9 cellular contexts compared by ENCODE assay signal in the genomic region with DNA sequence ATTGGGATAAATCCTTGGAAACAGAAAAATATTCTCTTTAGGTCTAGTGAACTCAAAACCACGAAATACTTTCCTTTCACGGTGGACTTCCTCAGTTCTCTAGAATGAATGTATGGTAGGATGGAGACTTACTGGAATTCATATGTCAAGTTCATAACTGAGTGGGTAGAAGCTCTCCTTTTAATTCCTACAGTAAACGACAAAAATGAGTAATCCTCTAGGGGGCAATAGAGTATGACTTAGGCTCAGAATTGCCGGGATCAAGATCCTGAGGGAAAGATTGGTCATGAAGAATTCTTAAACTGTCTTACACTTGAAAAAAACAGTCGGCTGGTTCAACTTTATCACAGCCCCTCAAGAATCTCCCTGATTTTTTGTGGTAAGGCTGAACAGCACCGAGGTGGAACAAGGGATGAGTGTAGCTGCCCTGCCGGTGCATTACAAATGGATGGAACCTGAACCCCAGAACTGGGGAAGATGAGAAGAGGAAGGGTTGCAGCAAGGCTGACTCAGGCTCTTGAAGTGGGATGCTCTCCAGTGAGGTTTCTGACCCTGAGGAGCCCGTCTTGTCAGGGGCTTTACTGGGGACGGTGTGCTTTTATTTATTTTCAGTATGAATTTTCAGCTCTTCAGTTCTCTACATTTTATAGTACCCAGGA. TPM values are rescaled to one million over a fixed set of nuclear protein-coding genes. Genes with fewer than 3 reads are reported as not detected.
A peak's percentile ranks its signal among the peaks of the same experiment; 100 is the strongest.
DNase-seq lines count a peak whose midpoint lies in the region; ATAC-seq and TF ChIP-seq lines count a peak whose summit lies in the region.
"Had no signal": no experiment of that assay in that cellular context is flagged by ENCODE, and none has a peak within 500 bp of the region (broad histone marks: within the 10 kb centered on the region; RNA-seq: fewer than 3 reads in every experiment).

No MANE protein-coding gene starts in this region.

- intact Hi-C loops in Right ventricle myocardium inferior (cut with DNase I) (no loop called here), upper lobe of right lung (cut with DNase I) (no loop called here)

- H3K27me3 ChIP-seq in cardiac muscle cell (no peaks in the 10 kb centered on the region), hepatocyte (no peaks in the 10 kb centered on the region), upper lobe of right lung (no peaks in the 10 kb centered on the region)

- no peaks in the 10 kb centered on the region for H3K9me3 Mint-ChIP-seq in natural killer cell treated with Interleukin-12 subunit alpha and Interleukin-12 subunit beta and Interleukin-15 and Interleukin-18, amount 100 ng/mL, for 72 hours
- H3K9me3 Mint-ChIP-seq: naive thymus-derived CD8-positive, alpha-beta T cell had no signal

- H3K4me3 ChIP-seq in cardiac muscle cell (no peak overlapping the region), hepatocyte (no peak overlapping the region), upper lobe of right lung (no peak overlapping the region)

- ATAC-seq in Right ventricle myocardium inferior (no peak), upper lobe of right lung (no peak), GM21381 (IDR thresholded peaks at IDR 0.05; ENCODE audit: unreplicated experiment) (no peak), GM18511 (IDR thresholded peaks at IDR 0.05; ENCODE audit: unreplicated experiment) (no peak)
- ATAC-seq in natural killer cell treated with Interleukin-12 subunit alpha and Interleukin-12 subunit beta and Interleukin-15 and Interleukin-18, amount 100 ng/mL, for 72 hours = no peak
- ATAC-seq: naive thymus-derived CD8-positive, alpha-beta T cell had no signal

- H3K27me3 Mint-ChIP-seq in natural killer cell treated with Interleukin-12 subunit alpha and Interleukin-12 subunit beta and Interleukin-15 and Interleukin-18, amount 100 ng/mL, for 72 hours = peaks cover 0 to 11% of the 10 kb centered on the region in 2 donors

- H3K36me3 ChIP-seq in cardiac muscle cell = no peaks in the 10 kb centered on the region
- H3K36me3 ChIP-seq in hepatocyte (replicated peaks; ENCODE audit: insufficient read depth, low read depth) = no peaks in the 10 kb centered on the region
- no peaks in the 10 kb centered on the region for H3K36me3 ChIP-seq in upper lobe of right lung

- no peaks in the 10 kb centered on the region for H3K4me1 Mint-ChIP-seq in natural killer cell treated with Interleukin-12 subunit alpha and Interleukin-12 subunit beta and Interleukin-15 and Interleukin-18, amount 100 ng/mL, for 72 hours (ENCODE audit: low read depth in 2 of 2)
- H3K4me1 Mint-ChIP-seq: naive thymus-derived CD8-positive, alpha-beta T cell had no signal

- no peaks in the 10 kb centered on the region for H3K9me3 ChIP-seq in cardiac muscle cell (ENCODE audit: low read depth)
- no peaks in the 10 kb centered on the region for H3K9me3 ChIP-seq in hepatocyte (ENCODE audit: low read depth)
- H3K9me3 ChIP-seq in upper lobe of right lung = no peaks in the 10 kb centered on the region

- peak; percentile 54 for TF ChIP-seq CTCF in cardiac muscle cell (IDR thresholded peaks at IDR 0.05; ENCODE audit: low read depth, low read length)
- peak; percentile 48 for TF ChIP-seq CTCF in hepatocyte (IDR thresholded peaks at IDR 0.05; ENCODE audit: poor library complexity)
- peak; percentile 51 for TF ChIP-seq CTCF in upper lobe of right lung (IDR thresholded peaks at IDR 0.05)

- no peak overlapping the region for H3K4me2 ChIP-seq in hepatocyte

- H2AFZ ChIP-seq in hepatocyte = no peak overlapping the region

- H3K4me1 ChIP-seq in cardiac muscle cell (ENCODE audit: low read depth) (no peaks in the 10 kb centered on the region), hepatocyte (ENCODE audit: insufficient read depth) (no peaks in the 10 kb centered on the region), upper lobe of right lung (no peaks in the 10 kb centered on the region)

- H3K79me2 ChIP-seq in hepatocyte = no peaks in the 10 kb centered on the region

- no peaks in the 10 kb centered on the region for H3K36me3 Mint-ChIP-seq in natural killer cell treated with Interleukin-12 subunit alpha and Interleukin-12 subunit beta and Interleukin-15 and Interleukin-18, amount 100 ng/mL, for 72 hours
- H3K36me3 Mint-ChIP-seq: naive thymus-derived CD8-positive, alpha-beta T cell had no signal

- no peaks in the 10 kb centered on the region for H4K20me1 ChIP-seq in hepatocyte (ENCODE audit: insufficient read depth, poor library complexity, severe bottlenecking)

- H3K4me3 Mint-ChIP-seq in natural killer cell treated with Interleukin-12 subunit alpha and Interleukin-12 subunit beta and Interleukin-15 and Interleukin-18, amount 100 ng/mL, for 72 hours = no peak overlapping the region
- H3K4me3 Mint-ChIP-seq: naive thymus-derived CD8-positive, alpha-beta T cell had no signal

- H3K27ac Mint-ChIP-seq in natural killer cell treated with Interleukin-12 subunit alpha and Interleukin-12 subunit beta and Interleukin-15 and Interleukin-18, amount 100 ng/mL, for 72 hours = no peak overlapping the region
- H3K27ac Mint-ChIP-seq: naive thymus-derived CD8-positive, alpha-beta T cell had no signal

- DNase-seq in cardiac muscle cell (ENCODE audit: low read depth in 1 of 2, low spot score in 1 of 2) (peak; percentile 42 to 67), Right ventricle myocardium inferior (ENCODE audit: missing footprints) (no peak), SK-N-DZ (ENCODE audit: low spot score) (peak; percentile 18), hepatocyte (ENCODE audit: low spot score) (peak; percentile 50), upper lobe of right lung (no peak)
- no peak for DNase-seq in natural killer cell treated with Interleukin-12 subunit alpha and Interleukin-12 subunit beta and Interleukin-15 and Interleukin-18, amount 100 ng/mL, for 72 hours (ENCODE audit: low spot score)
- DNase-seq: naive thymus-derived CD8-positive, alpha-beta T cell had no signal

- WGBS in hepatocyte (ENCODE audit: low lambda C conversion rate, missing lambda C conversion rate) = 55% methylated on average over 9 of the region's 9 CpGs

- no peaks in the 10 kb centered on the region for H3K9me2 ChIP-seq in hepatocyte (replicated peaks; ENCODE audit: insufficient read depth)

- H3K27ac ChIP-seq in cardiac muscle cell (no peak overlapping the region), hepatocyte (no peak overlapping the region), upper lobe of right lung (no peak overlapping the region)

RNA-seq across cellular contexts. Expression of a gene that starts 14.0 kb away (rescaled TPM):
- total RNA-seq in cardiac muscle cell (3.5 and 4.6 TPM in 2 replicates), Right ventricle myocardium inferior (5.0 TPM), hepatocyte (98.2 and 120 TPM in 2 replicates), upper lobe of right lung (26.8 TPM)
- polyA plus RNA-seq in cardiac muscle cell (2.0 and 2.6 TPM in 2 replicates), hepatocyte (216 and 238 TPM in 2 replicates)
- 1.3 and 2.1 TPM in 2 replicates for polyA plus RNA-seq in SK-N-DZ (2014; cell fraction: cytosol; rRNA removed)
- polyA plus RNA-seq in SK-N-DZ (2014; cell fraction: nucleus; rRNA removed) = 1.4 and 1.7 TPM in 2 replicates
- total RNA-seq in natural killer cell treated with Interleukin-12 subunit alpha and Interleukin-12 subunit beta and Interleukin-15 and Interleukin-18, amount 100 ng/mL, for 72 hours = not detected
- total RNA-seq: naive thymus-derived CD8-positive, alpha-beta T cell had no signal
- polyA plus RNA-seq: naive thymus-derived CD8-positive, alpha-beta T cell had no signal

RNA-seq across cellular contexts. Expression of a gene that starts 37.3 kb away (rescaled TPM):
- total RNA-seq in cardiac muscle cell = not detected in 2 replicates
- polyA plus RNA-seq in cardiac muscle cell = not detected in 2 replicates
- total RNA-seq in Right ventricle myocardium inferior = not detected
- polyA plus RNA-seq in SK-N-DZ (2014; cell fraction: cytosol; rRNA removed) = not detected in 2 replicates
- polyA plus RNA-seq in SK-N-DZ (2014; cell fraction: nucleus; rRNA removed) = 0.14 TPM in 1 of 2 replicates, not detected in the other
- total RNA-seq in hepatocyte = 0.43 and 1.9 TPM in 2 replicates
- 1.7 and 2.8 TPM in 2 replicates for polyA plus RNA-seq in hepatocyte
- not detected for total RNA-seq in upper lobe of right lung
- total RNA-seq in natural killer cell treated with Interleukin-12 subunit alpha and Interleukin-12 subunit beta and Interleukin-15 and Interleukin-18, amount 100 ng/mL, for 72 hours = not detected
- polyA plus RNA-seq: naive thymus-derived CD8-positive, alpha-beta T cell had no signal

Comparison
In these comparisons a context has a peak if more than half of its experiments do, and no peak if none do; other contexts are left out.
1. DNase-seq: peak in cardiac muscle cell (2 of 2), SK-N-DZ (single experiment) and hepatocyte (single experiment); none in Right ventricle myocardium inferior (single experiment), upper lobe of right lung (single experiment) and natural killer cell treated with Interleukin-12 subunit alpha and Interleukin-12 subunit beta and Interleukin-15 and Interleukin-18, amount 100 ng/mL, for 72 hours (single experiment).
2. Peak in every context shown above with its lines, with median percentiles within 50 percentile points of each other: CTCF ChIP-seq.